22 cellular contexts compared by ENCODE assay signal in genomic region chr9:127867356-127868277, GRCh38. TPM values are rescaled to one million over a fixed set of nuclear protein-coding genes. Genes with fewer than 3 reads are reported as not detected.
A peak's percentile ranks its signal among the peaks of the same experiment; 100 is the strongest.
DNase-seq lines count a peak whose midpoint lies in the region; ATAC-seq and TF ChIP-seq lines count a peak whose summit lies in the region.
"Had no signal": no experiment of that assay in that cellular context is flagged by ENCODE, and none has a peak within 500 bp of the region (broad histone marks: within the 10 kb centered on the region; RNA-seq: fewer than 3 reads in every experiment).

No MANE protein-coding gene starts in this region.

- no peak overlapping the region for H4K8ac ChIP-seq in mesenchymal stem cell (ENCODE audit: low read length)

- no peak overlapping the region for H2AK5ac ChIP-seq in mesenchymal stem cell (ENCODE audit: low read length, severe bottlenecking)

- H2BK12ac ChIP-seq in mesenchymal stem cell (ENCODE audit: low read length in 2 of 2) = no peak overlapping the region

- peak overlapping the region in 1 of 2 experiments; percentile 18 for H3K18ac ChIP-seq in mesenchymal stem cell (ENCODE audit: low read depth in 1 of 2, low read length in 2 of 2)

- no peak overlapping the region for H3K4me2 ChIP-seq in mesenchymal stem cell (ENCODE audit: low read length, poor library complexity, severe bottlenecking)

- H2BK15ac ChIP-seq in mesenchymal stem cell (ENCODE audit: low read depth, poor library complexity, severe bottlenecking) = no peak overlapping the region

- H2BK5ac ChIP-seq in mesenchymal stem cell (ENCODE audit: low read depth, low read length, poor library complexity, severe bottlenecking) = no peak overlapping the region

- peaks cover 12 to 28% (median 20%) of the 10 kb centered on the region in 4 donors for H3K4me1 ChIP-seq in esophagus muscularis mucosa
- H3K4me1 ChIP-seq in mesenchymal stem cell (ENCODE audit: control insufficient read depth, insufficient read depth, low read depth, low read length) = peaks cover 14% of the 10 kb centered on the region
- peaks cover under 1 to 9% of the 10 kb centered on the region in 2 donors for H3K4me1 ChIP-seq in thoracic aorta (ENCODE audit: control insufficient read depth in 1 of 2, low read depth in 2 of 2)
- H3K4me1 ChIP-seq: SJSA1 had no signal

- intact Hi-C loops in Right ventricle myocardium superior (cut with DNase I) = loop anchor here (5.0 kb wide), 2 partner anchors 80 to 130 kb away; partner anchors contain the start of genes CDK9 and TOR2A
- intact Hi-C loops in Right ventricle myocardium inferior (cut with DNase I) = no loop called here
- intact Hi-C loops in esophagus muscularis mucosa (cut with DNase I) = no loop called here

- H3K27ac ChIP-seq in esophagus muscularis mucosa (replicated peaks in 1 of 4) (peak overlapping the region; percentile 45 to 62 (median 59)), mesenchymal stem cell (ENCODE audit: low read length, poor library complexity, severe bottlenecking) (no peak overlapping the region), thoracic aorta (peak overlapping the region; percentile 12 to 44)
- H3K27ac ChIP-seq: 22Rv1, SJSA1 had no signal

- no peaks in the 10 kb centered on the region for H3K27me3 ChIP-seq in esophagus muscularis mucosa
- no peaks in the 10 kb centered on the region for H3K27me3 ChIP-seq in mesenchymal stem cell (ENCODE audit: control insufficient read depth in 1 of 2, insufficient read depth in 1 of 2, low read length in 2 of 2)
- H3K27me3 ChIP-seq in thoracic aorta (replicated peaks; ENCODE audit: insufficient read depth) = no peaks in the 10 kb centered on the region
- H3K27me3 ChIP-seq: sigmoid colon, SJSA1 had no signal

- H3K4me3 ChIP-seq in esophagus muscularis mucosa (no peak overlapping the region), mesenchymal stem cell (ENCODE audit: insufficient read depth in 1 of 2, low read depth in 1 of 2, low read length in 2 of 2) (no peak overlapping the region), thoracic aorta (no peak overlapping the region)
- H3K4me3 ChIP-seq: sigmoid colon, SJSA1 had no signal

- DNase-seq in Right ventricle myocardium superior (peak; percentile 71), Right ventricle myocardium inferior (ENCODE audit: missing footprints) (no peak), esophagus muscularis mucosa (ENCODE audit: extremely low spot score) (no peak), mesenchymal stem cell (no peak), thoracic aorta (ENCODE audit: low spot score) (no peak), hypothalamus (lab: John Stamatoyannopoulos, UW) (no peak)
- DNase-seq in stimulated activated CD4-positive, alpha-beta T cell treated with anti-CD3 and anti-CD28 coated beads, Interleukin-15, amount 100 ng/mL, for 24 hours = no peak
- DNase-seq: activated CD8-positive, alpha-beta T cell treated with anti-CD3 and anti-CD28 coated beads for 36 hours; activated T-cell treated with anti-CD3 and anti-CD28 coated beads, Interleukin-2, amount 50 U/mL, for 4 hours; hippocampal formation; islet precursor cell; NCI-H146; NCI-H2227 treated with DMSO at 0.1 percent for 48 hours; NCI-H82; occipital lobe; sigmoid colon; stimulated activated CD4-positive, alpha-beta T cell treated with anti-CD3 and anti-CD28 coated beads, Interleukin-1b, Interleukin-23, amount 100 ng/mL, for 48 hours; stimulated activated naive CD8-positive, alpha-beta T cell treated with anti-CD3 and anti-CD28 coated beads, Interleukin-15, Interleukin-2, amounts not matched to agents 100 U/mL and 50 U/mL, for 24 hours; T-helper 17 cell had no signal

- no peak overlapping the region for H3K4ac ChIP-seq in mesenchymal stem cell (ENCODE audit: low read depth in 1 of 2, low read length in 2 of 2)

- no peaks in the 10 kb centered on the region for H3K79me1 ChIP-seq in mesenchymal stem cell (replicated peaks; ENCODE audit: low read length, poor library complexity, severe bottlenecking)

- no peak overlapping the region for H3K14ac ChIP-seq in mesenchymal stem cell (ENCODE audit: low read length in 2 of 2)

- ATAC-seq in Right ventricle myocardium superior (ENCODE audit: poor library complexity) (no peak), Right ventricle myocardium inferior (no peak), thoracic aorta (ENCODE audit: insufficient number of reproducible peaks, low FRiP score, low read depth) (no peak), GM21723 (IDR thresholded peaks at IDR 0.05; ENCODE audit: unreplicated experiment) (no peak)
- ATAC-seq: activated CD8-positive, alpha-beta T cell treated with anti-CD3 and anti-CD28 coated beads for 36 hours; activated T-cell treated with anti-CD3 and anti-CD28 coated beads, Interleukin-2, amount 50 U/mL, for 4 hours; stimulated activated naive CD8-positive, alpha-beta T cell treated with anti-CD3 and anti-CD28 coated beads, Interleukin-15, Interleukin-2, amounts not matched to agents 100 U/mL and 50 U/mL, for 24 hours; T-helper 17 cell had no signal

- no peak overlapping the region for H2BK120ac ChIP-seq in mesenchymal stem cell (ENCODE audit: low read depth, low read length)

- H4K91ac ChIP-seq in mesenchymal stem cell (ENCODE audit: low read length) = peak overlapping the region; percentile 9

- H3K23ac ChIP-seq in mesenchymal stem cell (ENCODE audit: low read length in 2 of 2) = no peak overlapping the region

- TF ChIP-seq EP300 in esophagus muscularis mucosa (IDR thresholded peaks at IDR 0.05) = no peak

- H3K9me3 ChIP-seq in esophagus muscularis mucosa (no peaks in the 10 kb centered on the region), mesenchymal stem cell (ENCODE audit: control insufficient read depth, low read length) (no peaks in the 10 kb centered on the region), thoracic aorta (no peaks in the 10 kb centered on the region)
- H3K9me3 ChIP-seq: sigmoid colon, SJSA1 had no signal

- 84% methylated on average over 21 of the region's 30 CpGs for WGBS in esophagus muscularis mucosa
- 92% methylated on average over 30 of the region's 30 CpGs for WGBS in mesenchymal stem cell

- TF ChIP-seq POLR2A in esophagus muscularis mucosa (IDR thresholded peaks at IDR 0.05; ENCODE audit: low read depth) = no peak

- no peak for TF ChIP-seq CTCF in esophagus muscularis mucosa (IDR thresholded peaks at IDR 0.05)
- no peak for TF ChIP-seq CTCF in thoracic aorta (IDR thresholded peaks at IDR 0.05)

- no peak overlapping the region for H3K9ac ChIP-seq in mesenchymal stem cell (ENCODE audit: low read length)

- no peak overlapping the region for H2AFZ ChIP-seq in mesenchymal stem cell (ENCODE audit: low read depth, low read length)

- H3K36me3 ChIP-seq in esophagus muscularis mucosa (peaks cover 11 to 51% (median 42%) of the 10 kb centered on the region in 4 donors), mesenchymal stem cell (ENCODE audit: control insufficient read depth in 1 of 2, insufficient read depth in 2 of 2, low read depth in 1 of 2, low read length in 2 of 2) (peaks cover 57 to 69% of the 10 kb centered on the region in 2 experiments), thoracic aorta (peaks cover 22% of the 10 kb centered on the region)

RNA-seq across cellular contexts. Expression of gene AK1, which starts 9.9 kb away (rescaled TPM):
- total RNA-seq in Right ventricle myocardium superior (932 TPM), Right ventricle myocardium inferior (880 TPM), esophagus muscularis mucosa (10 to 100 TPM; 37.4 to 75.0 (median 56.0) TPM), thoracic aorta (10 to 100 TPM; 35.1 to 77.7 TPM)
- polyA plus RNA-seq in mesenchymal stem cell (2013, experiment 1 of 2) = 127 TPM
- 132 TPM for polyA plus RNA-seq in mesenchymal stem cell (2013, experiment 2 of 2)

RNA-seq across cellular contexts. Expression of gene ENG, which starts 13.2 kb away (rescaled TPM):
- total RNA-seq in Right ventricle myocardium superior = 118 TPM
- total RNA-seq in Right ventricle myocardium inferior = 131 TPM
- 10 to 100 TPM; 36.5 to 91.2 (median 78.3) TPM for total RNA-seq in esophagus muscularis mucosa
- polyA plus RNA-seq in mesenchymal stem cell (2013, experiment 1 of 2) = 287 TPM
- polyA plus RNA-seq in mesenchymal stem cell (2013, experiment 2 of 2) = 284 TPM
- 100 to 1,000 TPM; 239 to 268 TPM for total RNA-seq in thoracic aorta

RNA-seq across cellular contexts. Expression of gene ST6GALNAC6, which starts 31.8 kb away (rescaled TPM):
- total RNA-seq in Right ventricle myocardium superior = 38.2 TPM
- 43.3 TPM for total RNA-seq in Right ventricle myocardium inferior
- 100 to 1,000 TPM in 3 of 4 donors, 10 to 100 TPM in 1; 95.9 to 169 (median 125) TPM for total RNA-seq in esophagus muscularis mucosa
- 45.2 TPM for polyA plus RNA-seq in mesenchymal stem cell (2013, experiment 1 of 2)
- 45.9 TPM for polyA plus RNA-seq in mesenchymal stem cell (2013, experiment 2 of 2)
- total RNA-seq in thoracic aorta = 100 to 1,000 TPM; 140 to 221 TPM

RNA-seq across cellular contexts. Expression of gene ST6GALNAC4, which starts 49.2 kb away (rescaled TPM):
- total RNA-seq in Right ventricle myocardium superior = 18.1 TPM
- 21.9 TPM for total RNA-seq in Right ventricle myocardium inferior
- 10 to 100 TPM; 20.3 to 44.8 (median 35.9) TPM for total RNA-seq in esophagus muscularis mucosa
- polyA plus RNA-seq in mesenchymal stem cell (2013, experiment 1 of 2) = 32.1 TPM
- polyA plus RNA-seq in mesenchymal stem cell (2013, experiment 2 of 2) = 29.4 TPM
- 10 to 100 TPM; 45.0 to 61.2 TPM for total RNA-seq in thoracic aorta

Comparison
In these comparisons a context has a peak if more than half of its experiments do, and no peak if none do; other contexts are left out.
1. RNA of gene AK1, which starts 9.9 kb away (total RNA-seq): 932 TPM in Right ventricle myocardium superior (single experiment) and 880 TPM in Right ventricle myocardium inferior (single experiment); 35.1 to 77.7 TPM in thoracic aorta and 37.4 to 75.0 TPM in esophagus muscularis mucosa; every median in the first group is over 10 times any median in the second.